ENCODE assay signal across 14 cellular contexts in the genomic region with DNA sequence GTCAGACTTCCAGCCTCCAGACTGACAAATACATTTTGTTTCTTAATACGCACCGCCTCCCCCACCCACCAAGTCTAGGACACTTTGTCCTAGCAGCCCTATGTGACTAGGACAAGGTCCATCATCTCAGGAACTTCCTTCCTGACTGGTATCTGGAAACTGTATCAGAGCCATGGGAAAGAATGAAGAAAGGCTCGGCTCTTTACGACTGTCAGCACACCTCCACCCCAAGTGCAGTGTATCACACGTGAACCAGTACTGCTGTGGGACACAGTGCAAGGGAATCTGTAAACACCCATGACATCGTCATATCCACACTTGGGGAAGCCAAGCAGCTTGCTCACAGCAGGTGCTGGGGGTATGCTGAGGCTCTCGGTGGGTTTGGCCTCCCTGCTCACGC. TPM values are rescaled to one million over a fixed set of nuclear protein-coding genes. Genes with fewer than 3 reads are reported as not detected.
"Had no signal": no experiment of that assay in that cellular context is flagged by ENCODE, and none has a peak within 500 bp of the region (broad histone marks: within the 10 kb centered on the region; RNA-seq: fewer than 3 reads in every experiment).

No MANE protein-coding gene starts in this region.

RNA-seq across cellular contexts. Expression of gene NUTM2G, which starts 13.0 kb away (rescaled TPM):
- total RNA-seq: activated B cell treated with CpG ODN at 0.5 μM for 24 hours; activated CD4-positive, alpha-beta memory T cell treated with anti-CD3 and anti-CD28 coated beads for 36 hours; activated CD4-positive, alpha-beta memory T cell treated with anti-CD3 and anti-CD28 coated beads, Interleukin-2, amount 10 ng/mL, durations not matched to agents 7 days and 5 days; activated CD4-positive, alpha-beta T cell treated with anti-CD3 and anti-CD28 coated beads for 36 hours; activated CD4-positive, alpha-beta T cell treated with anti-CD3 and anti-CD28 coated beads, Interleukin-2, amount 10 ng/mL, durations not matched to agents 24 days and 14 days; activated CD4-positive, alpha-beta T cell treated with anti-CD3 and anti-CD28 coated beads, Interleukin-2, amount 10 ng/mL, durations not matched to agents 7 days and 5 days; activated CD8-positive, alpha-beta memory T cell treated with anti-CD3 and anti-CD28 coated beads for 36 hours; activated CD8-positive, alpha-beta memory T cell treated with anti-CD3 and anti-CD28 coated beads, Interleukin-2, amount 10 ng/mL, durations not matched to agents 7 days and 5 days; activated CD8-positive, alpha-beta T cell treated with anti-CD3 and anti-CD28 coated beads for 36 hours; activated CD8-positive, alpha-beta T cell treated with anti-CD3 and anti-CD28 coated beads, Interleukin-2, amount 10 ng/mL, durations not matched to agents 7 days and 5 days; T-cell; T-helper 1 cell treated with Interleukin-12 subunit alpha and Interleukin-12 subunit beta and Interleukin-4 antibody, amounts not matched to agents 30 ng/mL and 1 ng/mL, for 36 hours; T-helper 17 cell; T-helper 2 cell treated with Interferon-gamma antibody and Interleukin-4, amounts not matched to agents 100 ng/mL and 5 ng/mL, for 36 hours had no signal
